ENCODE assay signal across 7 cellular contexts in the genomic region with DNA sequence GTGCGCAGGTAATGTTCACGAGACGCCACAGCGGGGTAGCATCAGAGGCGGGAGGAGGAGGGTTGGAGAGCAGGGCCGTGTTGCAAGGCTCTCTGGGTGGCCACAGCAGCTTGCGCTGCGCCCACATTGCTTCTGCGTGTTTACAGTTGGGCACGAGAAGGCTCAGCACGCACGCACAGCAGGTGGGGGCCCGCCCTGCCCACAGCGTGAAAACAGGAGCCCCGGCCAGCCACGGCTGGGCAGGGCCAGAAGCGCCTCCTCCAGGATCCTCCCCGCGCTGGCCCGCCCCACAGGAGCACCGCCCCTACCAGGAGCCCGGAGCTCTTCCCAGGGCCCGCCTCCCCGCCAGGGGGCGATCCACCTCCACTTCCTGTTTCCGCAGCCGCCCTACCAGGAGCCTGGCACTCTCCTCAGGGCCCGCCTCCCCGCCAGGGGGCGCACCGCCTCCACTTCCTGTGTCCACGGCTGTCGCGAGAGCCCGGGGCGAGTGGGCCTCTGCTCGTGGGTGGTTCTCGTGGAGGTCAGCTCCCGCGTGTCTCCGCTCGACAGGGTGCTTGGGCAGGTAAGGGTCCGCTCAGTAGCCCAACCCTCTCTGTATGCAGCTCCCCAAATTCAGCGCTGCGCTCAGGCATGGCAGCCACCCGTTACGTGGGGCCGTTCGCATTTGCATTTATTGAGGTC. TPM values are rescaled to one million over a fixed set of nuclear protein-coding genes. Genes with fewer than 3 reads are reported as not detected.
DNase-seq lines count a peak whose midpoint lies in the region; ATAC-seq and TF ChIP-seq lines count a peak whose summit lies in the region.

A gene with protein sequence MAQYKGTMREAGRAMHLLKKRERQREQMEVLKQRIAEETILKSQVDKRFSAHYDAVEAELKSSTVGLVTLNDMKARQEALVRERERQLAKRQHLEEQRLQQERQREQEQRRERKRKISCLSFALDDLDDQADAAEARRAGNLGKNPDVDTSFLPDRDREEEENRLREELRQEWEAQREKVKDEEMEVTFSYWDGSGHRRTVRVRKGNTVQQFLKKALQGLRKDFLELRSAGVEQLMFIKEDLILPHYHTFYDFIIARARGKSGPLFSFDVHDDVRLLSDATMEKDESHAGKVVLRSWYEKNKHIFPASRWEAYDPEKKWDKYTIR (plus strand): TSS at position 449 of the 681 bp plus-strand sequence. CDS start 439 bp downstream, outside the sequence.

- H3K4me1 ChIP-seq in lung (ENCODE audit: control insufficient read depth in 2 of 2, insufficient read depth in 2 of 2, low read length in 2 of 2), result peaks cover 0 to 3% of the 10 kb centered on the region in 2 donors

- ATAC-seq in HG03039 (IDR thresholded peaks at IDR 0.05; ENCODE audit: unreplicated experiment) (peak; percentile 85), lung (ENCODE audit: insufficient read depth, low FRiP score) (peak; percentile 96)

- TF ChIP-seq POLR2A in GM18526 (IDR thresholded peaks at IDR 0.05; ENCODE audit: extremely low read depth, insufficient read length), result peak; percentile 40

- H3K27ac ChIP-seq in lung (ENCODE audit: low read depth in 1 of 2, low read length in 1 of 2), result peak within 1 kb of the TSS; percentile 36 to 86

- no peaks in the 10 kb centered on the region for H3K9me3 ChIP-seq in lung (ENCODE audit: control insufficient read depth in 2 of 2, insufficient read depth in 1 of 2, low read length in 1 of 2)

- DNase-seq in NCI-H446 treated with DMSO at 0.1 percent for 48 hours (lab: John Stamatoyannopoulos, UW) (peak; percentile 68), lung (ENCODE audit: low spot score) (peak; percentile 92)
- DNase-seq in activated CD8-positive, alpha-beta memory T cell treated with anti-CD3 and anti-CD28 coated beads for 1 hour (ENCODE audit: extremely low read depth in 1 of 2, low read depth in 1 of 2), result peak; percentile 72 to 84
- DNase-seq in effector CD4-positive, alpha-beta T cell, result peak; percentile 80
- DNase-seq in stimulated activated CD4-positive, alpha-beta T cell treated with anti-CD3 and anti-CD28 coated beads, TNF-alpha, amount 100 ng/mL, for 4 hours (ENCODE audit: low read depth in 3 of 3), result peak; percentile 78 to 83 (median 81)

- H3K36me3 ChIP-seq in lung (ENCODE audit: control insufficient read depth in 2 of 2, insufficient read depth in 2 of 2, low read length in 2 of 2), result no peaks in the 10 kb centered on the region

- peak within 1 kb of the TSS; percentile 30 for H3K4me3 ChIP-seq in lung

- no peaks in the 10 kb centered on the region for H3K27me3 ChIP-seq in lung (ENCODE audit: control insufficient read depth, insufficient read depth)

- peak; percentile 55 for TF ChIP-seq CTCF in lung (IDR thresholded peaks at IDR 0.05; ENCODE audit: control extremely low read depth, extremely low read depth)

- 50 to 60% methylated on average over 49 of the region's 49 CpGs for WGBS in lung, 2 donors

RNA-seq across cellular contexts. Expression of the gene that starts here (rescaled TPM):
- total RNA-seq in lung, result 10 to 100 TPM; 11.3 to 15.8 TPM
- polyA plus RNA-seq in lung, result 10 to 100 TPM in 1 of 2 donors, 1 to 10 TPM in 1; 7.1 to 11.2 TPM

Comparison
In these comparisons a context has a peak if more than half of its experiments do, and no peak if none do; other contexts are left out.
1. Peak in every context shown above with its lines: DNase-seq, ATAC-seq, H3K4me3 ChIP-seq and H3K27ac ChIP-seq.